ENCODE assay signal across 18 cellular contexts in genomic region chr3:197465197-197465995, GRCh38.
DNase-seq lines count a peak whose midpoint lies in the region; ATAC-seq, FAIRE-seq and TF ChIP-seq lines count a peak whose summit lies in the region.
"Had no signal": no experiment of that assay in that cellular context is flagged by ENCODE, and none has a peak within 500 bp of the region (broad histone marks: within the 10 kb centered on the region; RNA-seq: fewer than 3 reads in every experiment).

No MANE protein-coding gene starts in this region.

- no peaks in the 10 kb centered on the region for H3K9me3 Mint-ChIP-seq in osteocyte (ENCODE audit: unreplicated experiment)
- no peaks in the 10 kb centered on the region for H3K9me3 Mint-ChIP-seq in activated T-helper 2 cell treated with anti-CD3 and anti-CD28 coated beads, Interferon-gamma antibody, Interleukin-2, Interleukin-4, amounts not matched to agents 10 μg/mL and 5 μg/mL and 100 μg/mL, durations not matched to agents 14 hours and 24 hours and 36 hours
- H3K9me3 Mint-ChIP-seq: natural killer cell had no signal

- no peaks in the 10 kb centered on the region for H3K27me3 ChIP-seq in brain microvascular endothelial cell (replicated peaks)
- no peaks in the 10 kb centered on the region for H3K27me3 ChIP-seq in hepatocyte

- H3K9me3 ChIP-seq in hepatocyte (ENCODE audit: low read depth) = no peaks in the 10 kb centered on the region
- H3K9me3 ChIP-seq: heart right ventricle had no signal

- no peak overlapping the region for H3K4me2 ChIP-seq in hepatocyte

- no peaks in the 10 kb centered on the region for H4K20me1 ChIP-seq in hepatocyte (ENCODE audit: insufficient read depth, poor library complexity, severe bottlenecking)

- H3K4me3 ChIP-seq in brain microvascular endothelial cell (ENCODE audit: low read depth, low read length) (no peak overlapping the region), hepatocyte (no peak overlapping the region)
- H3K4me3 ChIP-seq: heart right ventricle had no signal

- H3K4me1 Mint-ChIP-seq in osteocyte (ENCODE audit: unreplicated experiment) = peaks cover 52% of the 10 kb centered on the region
- peaks cover 25% of the 10 kb centered on the region for H3K4me1 Mint-ChIP-seq in activated T-helper 2 cell treated with anti-CD3 and anti-CD28 coated beads, Interferon-gamma antibody, Interleukin-2, Interleukin-4, amounts not matched to agents 10 μg/mL and 5 μg/mL and 100 μg/mL, durations not matched to agents 14 hours and 24 hours and 36 hours (ENCODE audit: low read depth)
- H3K4me1 Mint-ChIP-seq: natural killer cell had no signal

- peak overlapping the region; percentile 58 for H3K27ac ChIP-seq in brain microvascular endothelial cell
- no peak overlapping the region for H3K27ac ChIP-seq in hepatocyte
- H3K27ac ChIP-seq: heart right ventricle had no signal

- no peak for TF ChIP-seq CTCF in brain microvascular endothelial cell (IDR thresholded peaks at IDR 0.05; ENCODE audit: low read depth, low read length, missing control alignments)
- no peak for TF ChIP-seq CTCF in hepatocyte (IDR thresholded peaks at IDR 0.05; ENCODE audit: poor library complexity)
- TF ChIP-seq CTCF in osteocyte (IDR thresholded peaks at IDR 0.05) = no peak
- TF ChIP-seq CTCF in GM20000 (IDR thresholded peaks at IDR 0.05; ENCODE audit: extremely low read depth, missing control alignments) = no peak

- no peaks in the 10 kb centered on the region for H3K79me2 ChIP-seq in hepatocyte

- ATAC-seq in Right ventricle myocardium inferior = no peak
- ATAC-seq: natural killer cell had no signal

- H3K27me3 Mint-ChIP-seq in osteocyte (ENCODE audit: unreplicated experiment) = no peaks in the 10 kb centered on the region
- peaks cover 36% of the 10 kb centered on the region for H3K27me3 Mint-ChIP-seq in activated T-helper 2 cell treated with anti-CD3 and anti-CD28 coated beads, Interferon-gamma antibody, Interleukin-2, Interleukin-4, amounts not matched to agents 10 μg/mL and 5 μg/mL and 100 μg/mL, durations not matched to agents 14 hours and 24 hours and 36 hours (ENCODE audit: low read depth)

- H3K36me3 ChIP-seq in brain microvascular endothelial cell (replicated peaks) (no peaks in the 10 kb centered on the region), hepatocyte (replicated peaks; ENCODE audit: insufficient read depth, low read depth) (no peaks in the 10 kb centered on the region)
- H3K36me3 ChIP-seq: heart right ventricle had no signal

- DNase-seq in brain microvascular endothelial cell = no peak
- DNase-seq in hepatocyte (ENCODE audit: low spot score) = no peak
- DNase-seq in osteocyte (ENCODE audit: extremely low spot score, unreplicated experiment) = no peak
- DNase-seq in activated T-helper 2 cell treated with anti-CD3 and anti-CD28 coated beads, Interferon-gamma antibody, Interleukin-2, Interleukin-4, amounts not matched to agents 10 μg/mL and 5 μg/mL and 100 μg/mL, durations not matched to agents 14 hours and 24 hours and 36 hours (ENCODE audit: low spot score) = no peak
- DNase-seq in Right ventricle myocardium inferior (ENCODE audit: missing footprints) = no peak
- DNase-seq in NCI-H1436 treated with DMSO at 0.1 percent for 48 hours (lab: John Stamatoyannopoulos, UW) = no peak
- no peak for DNase-seq in GM20000 (ENCODE audit: low spot score)
- DNase-seq: activated CD4-positive, alpha-beta T cell treated with anti-CD3 and anti-CD28 coated beads, Interleukin-2, amount 10 ng/mL, durations not matched to agents 7 days and 5 days; activated CD8-positive, alpha-beta memory T cell treated with anti-CD3 and anti-CD28 coated beads, Interleukin-2, amount 50 U/mL, for 4 hours; activated effector memory CD4-positive, alpha-beta T cell treated with anti-CD3 and anti-CD28 coated beads, Interleukin-2, amount 50 U/mL, for 16 hours; CD4-positive, CD25-positive, alpha-beta regulatory T cell; effector CD4-positive, alpha-beta T cell; heart right ventricle; natural killer cell; NCI-H2081 treated with DMSO at 0.1 percent for 48 hours had no signal

- H3K36me3 Mint-ChIP-seq in osteocyte (ENCODE audit: unreplicated experiment) = no peaks in the 10 kb centered on the region
- H3K36me3 Mint-ChIP-seq in activated T-helper 2 cell treated with anti-CD3 and anti-CD28 coated beads, Interferon-gamma antibody, Interleukin-2, Interleukin-4, amounts not matched to agents 10 μg/mL and 5 μg/mL and 100 μg/mL, durations not matched to agents 14 hours and 24 hours and 36 hours (ENCODE audit: low read depth) = no peaks in the 10 kb centered on the region
- H3K36me3 Mint-ChIP-seq: CD4-positive, CD25-positive, alpha-beta regulatory T cell; natural killer cell had no signal

- H2AFZ ChIP-seq in hepatocyte = peak overlapping the region; percentile 25

- H3K9me2 ChIP-seq in hepatocyte (replicated peaks; ENCODE audit: insufficient read depth) = no peaks in the 10 kb centered on the region

- peaks cover 37% of the 10 kb centered on the region for H3K4me1 ChIP-seq in hepatocyte (ENCODE audit: insufficient read depth)

- no peak overlapping the region for H3K4me3 Mint-ChIP-seq in osteocyte (ENCODE audit: unreplicated experiment)
- no peak overlapping the region for H3K4me3 Mint-ChIP-seq in activated T-helper 2 cell treated with anti-CD3 and anti-CD28 coated beads, Interferon-gamma antibody, Interleukin-2, Interleukin-4, amounts not matched to agents 10 μg/mL and 5 μg/mL and 100 μg/mL, durations not matched to agents 14 hours and 24 hours and 36 hours (ENCODE audit: low read depth)
- H3K4me3 Mint-ChIP-seq: activated CD4-positive, alpha-beta T cell treated with anti-CD3 and anti-CD28 coated beads, Interleukin-2, amount 10 ng/mL, durations not matched to agents 7 days and 5 days; CD4-positive, CD25-positive, alpha-beta regulatory T cell; natural killer cell had no signal

- intact Hi-C loops in activated T-helper 2 cell treated with anti-CD3 and anti-CD28 coated beads, Interferon-gamma antibody, Interleukin-2, Interleukin-4, amounts not matched to agents 10 μg/mL and 5 μg/mL and 100 μg/mL, durations not matched to agents 14 hours and 24 hours and 36 hours (cut with micrococcal nuclease) = no loop called here
- intact Hi-C loops in Right ventricle myocardium inferior (cut with DNase I) = no loop called here

- peak; percentile 83 for FAIRE-seq in G401.6 (lab: Jason Lieb, UNC)
- FAIRE-seq: islet of Langerhans had no signal

- in situ Hi-C loops in brain microvascular endothelial cell (cut with HindIII; ENCODE audit: low pct_ligation_motif_present, low sequenced_read_pairs) = no loop called here

- WGBS in hepatocyte (ENCODE audit: low lambda C conversion rate, missing lambda C conversion rate) = 62% methylated on average over 13 of the region's 13 CpGs

- peak overlapping the region; percentile 77 for H3K27ac Mint-ChIP-seq in osteocyte (ENCODE audit: unreplicated experiment)
- H3K27ac Mint-ChIP-seq in activated T-helper 2 cell treated with anti-CD3 and anti-CD28 coated beads, Interferon-gamma antibody, Interleukin-2, Interleukin-4, amounts not matched to agents 10 μg/mL and 5 μg/mL and 100 μg/mL, durations not matched to agents 14 hours and 24 hours and 36 hours = no peak overlapping the region
- H3K27ac Mint-ChIP-seq: activated CD4-positive, alpha-beta T cell treated with anti-CD3 and anti-CD28 coated beads, Interleukin-2, amount 10 ng/mL, durations not matched to agents 7 days and 5 days; natural killer cell; progenitor cell of endocrine pancreas had no signal
